ENCODE assay signal across 1 cellular context in the genomic region with DNA sequence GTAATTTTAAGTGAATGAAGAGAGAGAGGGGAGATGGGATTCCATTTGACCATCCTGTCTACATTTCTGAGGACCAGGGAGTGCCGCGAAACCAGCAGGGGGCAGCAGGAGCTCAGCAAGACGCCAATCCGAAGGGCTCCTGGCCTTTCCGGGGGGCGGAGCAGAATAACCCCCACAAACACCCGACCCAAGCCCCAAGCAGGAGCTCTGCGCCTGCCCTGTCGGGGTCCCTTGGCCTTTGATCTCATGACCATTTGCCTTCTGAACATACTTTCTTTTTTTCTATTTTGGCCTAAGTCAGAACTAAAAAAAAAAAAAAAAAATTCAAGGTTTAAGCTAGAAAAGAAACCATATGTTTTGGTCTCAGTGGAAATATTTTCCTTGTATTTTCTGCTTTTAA.
TF ChIP-seq lines count a peak whose summit lies in the region.

No MANE protein-coding gene starts in this region.

TF ChIP-seq in IMR-90, 13 proteins besides CTCF, POLR2A, EP300 and RAD21:
- TF ChIP-seq SMC3 (IDR thresholded peaks at IDR 0.05; ENCODE audit: low read depth, low read length) = peak; percentile 64
- TF ChIP-seq, protein P1, sequence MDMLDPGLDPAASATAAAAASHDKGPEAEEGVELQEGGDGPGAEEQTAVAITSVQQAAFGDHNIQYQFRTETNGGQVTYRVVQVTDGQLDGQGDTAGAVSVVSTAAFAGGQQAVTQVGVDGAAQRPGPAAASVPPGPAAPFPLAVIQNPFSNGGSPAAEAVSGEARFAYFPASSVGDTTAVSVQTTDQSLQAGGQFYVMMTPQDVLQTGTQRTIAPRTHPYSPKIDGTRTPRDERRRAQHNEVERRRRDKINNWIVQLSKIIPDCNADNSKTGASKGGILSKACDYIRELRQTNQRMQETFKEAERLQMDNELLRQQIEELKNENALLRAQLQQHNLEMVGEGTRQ (IDR thresholded peaks at IDR 0.05; ENCODE audit: low read depth, low read length) = no peak
